In the genomic region with DNA sequence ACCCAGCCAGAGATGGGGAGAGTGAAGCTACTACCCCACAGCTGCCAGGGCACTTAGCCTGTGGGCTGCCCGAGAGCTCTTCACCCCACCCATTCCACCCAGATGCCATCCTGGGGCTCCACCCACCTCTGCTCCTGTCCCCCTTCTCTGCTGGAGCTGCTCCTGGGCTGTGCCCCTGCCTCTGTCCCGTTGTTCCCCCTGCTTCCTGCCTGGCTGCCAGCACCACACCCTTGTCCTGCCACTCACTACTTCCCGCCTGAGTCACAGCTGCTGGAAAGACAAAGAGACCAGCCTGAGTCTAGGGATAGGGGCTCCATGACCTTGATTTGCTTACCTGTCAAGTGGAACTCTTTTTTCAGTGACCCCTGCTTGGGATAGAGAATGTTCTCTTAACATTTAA, we compare ENCODE assay signal across 8 cellular contexts. TPM values are rescaled to one million over a fixed set of nuclear protein-coding genes. Genes with fewer than 3 reads are reported as not detected.
A peak's percentile ranks its signal among the peaks of the same experiment; 100 is the strongest.
DNase-seq lines count a peak whose midpoint lies in the region; ATAC-seq, FAIRE-seq and TF ChIP-seq lines count a peak whose summit lies in the region.
"Had no signal": no experiment of that assay in that cellular context is flagged by ENCODE, and none has a peak within 500 bp of the region (broad histone marks: within the 10 kb centered on the region; RNA-seq: fewer than 3 reads in every experiment).

No MANE protein-coding gene starts in this region.

- H3K4me1 ChIP-seq in kidney (ENCODE audit: control insufficient read depth in 1 of 2, insufficient read depth in 1 of 2, low read depth in 1 of 2, low read length in 2 of 2): peaks cover 18 to 68% of the 10 kb centered on the region in 2 donors

- peak overlapping the region; percentile 91 for H3K27ac Mint-ChIP-seq in activated naive CD8-positive, alpha-beta T cell treated with anti-CD3 and anti-CD28 coated beads, Interleukin-2, amount 50 U/mL, for 24 hours
- H3K27ac Mint-ChIP-seq in stimulated activated naive CD8-positive, alpha-beta T cell treated with anti-CD3 and anti-CD28 coated beads, Interleukin-15, amount 100 ng/mL, for 72 hours: peak overlapping the region; percentile 71 to 92

- no peaks in the 10 kb centered on the region for H3K27me3 Mint-ChIP-seq in activated naive CD8-positive, alpha-beta T cell treated with anti-CD3 and anti-CD28 coated beads, Interleukin-2, amount 50 U/mL, for 24 hours
- H3K27me3 Mint-ChIP-seq in stimulated activated naive CD8-positive, alpha-beta T cell treated with anti-CD3 and anti-CD28 coated beads, Interleukin-15, amount 100 ng/mL, for 72 hours: no peaks in the 10 kb centered on the region

- no peaks in the 10 kb centered on the region for H3K9me3 Mint-ChIP-seq in activated naive CD8-positive, alpha-beta T cell treated with anti-CD3 and anti-CD28 coated beads, Interleukin-2, amount 50 U/mL, for 24 hours
- no peaks in the 10 kb centered on the region for H3K9me3 Mint-ChIP-seq in stimulated activated naive CD8-positive, alpha-beta T cell treated with anti-CD3 and anti-CD28 coated beads, Interleukin-15, amount 100 ng/mL, for 72 hours

- no peak overlapping the region for H3K4me3 Mint-ChIP-seq in activated naive CD8-positive, alpha-beta T cell treated with anti-CD3 and anti-CD28 coated beads, Interleukin-2, amount 50 U/mL, for 24 hours
- peak overlapping the region; percentile 36 to 61 for H3K4me3 Mint-ChIP-seq in stimulated activated naive CD8-positive, alpha-beta T cell treated with anti-CD3 and anti-CD28 coated beads, Interleukin-15, amount 100 ng/mL, for 72 hours

- intact Hi-C loops in kidney (cut with DNase I): no loop called here

- peaks cover 8 to 10% of the 10 kb centered on the region in 2 donors for H3K36me3 ChIP-seq in kidney (ENCODE audit: control insufficient read depth in 1 of 2, insufficient read depth in 2 of 2, low read length in 2 of 2)

- TF ChIP-seq CTCF in kidney (IDR thresholded peaks at IDR 0.05; ENCODE audit: borderline replicate concordance, extremely low read depth, insufficient read depth): no peak

- H3K4me3 ChIP-seq in kidney (ENCODE audit: low read length in 2 of 2): no peak overlapping the region
- H3K4me3 ChIP-seq: cardiac muscle cell had no signal

- H3K36me3 Mint-ChIP-seq in activated naive CD8-positive, alpha-beta T cell treated with anti-CD3 and anti-CD28 coated beads, Interleukin-2, amount 50 U/mL, for 24 hours (ENCODE audit: low read depth): peaks cover 19% of the 10 kb centered on the region

- no peak for ATAC-seq in activated naive CD8-positive, alpha-beta T cell treated with anti-CD3 and anti-CD28 coated beads, Interleukin-2, amount 50 U/mL, for 24 hours
- ATAC-seq in stimulated activated naive CD8-positive, alpha-beta T cell treated with anti-CD3 and anti-CD28 coated beads, Interleukin-15, amount 100 ng/mL, for 72 hours: no peak

- peak overlapping the region; percentile 71 to 86 for H3K27ac ChIP-seq in kidney (ENCODE audit: low read depth in 2 of 2, low read length in 2 of 2)
- H3K27ac ChIP-seq: cardiac muscle cell had no signal

- peaks cover 72% of the 10 kb centered on the region for H3K4me1 Mint-ChIP-seq in activated naive CD8-positive, alpha-beta T cell treated with anti-CD3 and anti-CD28 coated beads, Interleukin-2, amount 50 U/mL, for 24 hours
- peaks cover 82% of the 10 kb centered on the region for H3K4me1 Mint-ChIP-seq in stimulated activated naive CD8-positive, alpha-beta T cell treated with anti-CD3 and anti-CD28 coated beads, Interleukin-15, amount 100 ng/mL, for 72 hours

- H3K9me3 ChIP-seq in kidney (ENCODE audit: control insufficient read depth in 1 of 2, low read length in 2 of 2): no peaks in the 10 kb centered on the region

- no peak for FAIRE-seq in kidney (lab: Jason Lieb, UNC)

- DNase-seq in LHCN-M2 (ENCODE audit: low read depth): peak; percentile 50
- DNase-seq in activated naive CD8-positive, alpha-beta T cell treated with anti-CD3 and anti-CD28 coated beads, Interleukin-2, amount 50 U/mL, for 24 hours: no peak
- DNase-seq in kidney: peak; percentile 89
- DNase-seq in stimulated activated naive CD8-positive, alpha-beta T cell treated with anti-CD3 and anti-CD28 coated beads, Interleukin-15, amount 100 ng/mL, for 72 hours: no peak
- no peak for DNase-seq in superior temporal gyrus (ENCODE audit: extremely low spot score)
- DNase-seq in cerebellum (ENCODE audit: low spot score): no peak
- no peak for DNase-seq in GOT3 (lab: John Stamatoyannopoulos, UW)

- H3K9ac ChIP-seq in kidney (ENCODE audit: low read length in 2 of 2): peak overlapping the region in 1 of 2 donors; percentile 55

RNA-seq across cellular contexts. Expression of a gene that starts 12.4 kb away (rescaled TPM):
- total RNA-seq in LHCN-M2 (2014; rRNA removed) (297 and 323 TPM in 2 replicates), kidney (245 TPM), cerebellum (63.8 TPM)
- 515 TPM for polyA plus RNA-seq in LHCN-M2 (2012)
- 141 TPM for polyA plus RNA-seq in kidney (ENCODE audit: insufficient read depth, low read depth, low replicate concordance)

RNA-seq across cellular contexts. Expression of a gene that starts 20.6 kb away (rescaled TPM):
- total RNA-seq in LHCN-M2 (2014; rRNA removed) (2.1 and 4.1 TPM in 2 replicates), kidney (96.1 TPM), cerebellum (3.4 TPM)
- polyA plus RNA-seq in LHCN-M2 (2012): 5.0 TPM
- polyA plus RNA-seq in kidney (ENCODE audit: insufficient read depth, low read depth, low replicate concordance): 99.9 TPM

RNA-seq across cellular contexts. Expression of a gene that starts 30.5 kb away (rescaled TPM):
- not detected in 2 replicates for total RNA-seq in LHCN-M2 (2014; rRNA removed)
- not detected for polyA plus RNA-seq in LHCN-M2 (2012)
- total RNA-seq in kidney: 0.22 TPM
- polyA plus RNA-seq in kidney (ENCODE audit: insufficient read depth, low read depth, low replicate concordance): 0.62 TPM
- 0.36 TPM for total RNA-seq in cerebellum

RNA-seq across cellular contexts. Expression of a gene that starts 43.3 kb away (rescaled TPM):
- total RNA-seq in LHCN-M2 (2014; rRNA removed) (1.1 TPM in 1 of 2 replicates, not detected in the other), kidney (1.6 TPM), cerebellum (6.2 TPM)
- polyA plus RNA-seq in LHCN-M2 (2012): 0.02 TPM
- polyA plus RNA-seq in kidney (ENCODE audit: insufficient read depth, low read depth, low replicate concordance): 4.2 TPM

RNA-seq across cellular contexts. Expression of a gene that starts 43.8 kb away (rescaled TPM):
- total RNA-seq in LHCN-M2 (2014; rRNA removed) (127 and 129 TPM in 2 replicates), kidney (78.1 TPM), cerebellum (19.3 TPM)
- 57.0 TPM for polyA plus RNA-seq in LHCN-M2 (2012)
- polyA plus RNA-seq in kidney (ENCODE audit: insufficient read depth, low read depth, low replicate concordance): 54.1 TPM

Comparison
In these comparisons a context has a peak if more than half of its experiments do, and no peak if none do; other contexts are left out.
1. DNase-seq: peak in LHCN-M2 (single experiment) and kidney (single experiment); none in activated naive CD8-positive, alpha-beta T cell treated with anti-CD3 and anti-CD28 coated beads, Interleukin-2, amount 50 U/mL, for 24 hours (single experiment), stimulated activated naive CD8-positive, alpha-beta T cell treated with anti-CD3 and anti-CD28 coated beads, Interleukin-15, amount 100 ng/mL, for 72 hours (0 of 2), superior temporal gyrus (single experiment), cerebellum (single experiment) and GOT3 (single experiment).
2. RNA of a gene that starts 20.6 kb away (total RNA-seq): 96.1 TPM in kidney (single experiment); 2.1 to 4.1 TPM in LHCN-M2 and 3.4 TPM in cerebellum (single experiment); every median in the first group is over 10 times any median in the second.